In genomic region chr18:79476918-79477685, GRCh38 we compare ENCODE assay signal across 15 cellular contexts.
A peak's percentile ranks its signal among the peaks of the same experiment; 100 is the strongest.
DNase-seq lines count a peak whose midpoint lies in the region; ATAC-seq and TF ChIP-seq lines count a peak whose summit lies in the region.
"Had no signal": no experiment of that assay in that cellular context is flagged by ENCODE, and none has a peak within 500 bp of the region (broad histone marks: within the 10 kb centered on the region; RNA-seq: fewer than 3 reads in every experiment).

No MANE protein-coding gene starts in this region.

- BruUV-seq in OCI-LY7 (replicated peaks; lab: Mats Ljungman, UMichigan), result no TSS peak

- POLR2A ChIA-PET in OCI-LY7 (lab: Charles Lee), result no interaction called here

- intact Hi-C loops in OCI-LY7 (cut with micrococcal nuclease; ENCODE audit: unreplicated experiment) (no loop called here), sigmoid colon (cut with DNase I) (no loop called here)

- no peak for TF ChIP-seq POLR2A in sigmoid colon (IDR thresholded peaks at IDR 0.05)

- H3K36me3 ChIP-seq in OCI-LY7 (ENCODE audit: insufficient read depth, low read length) (no peaks in the 10 kb centered on the region; the same call in 1 of the 2 replicates), sigmoid colon (peaks cover 0 to 20% (median 4%) of the 10 kb centered on the region in 4 donors)

- H3K4me1 ChIP-seq in OCI-LY7 (ENCODE audit: insufficient read depth, low read length, poor library complexity, severe bottlenecking) (peaks cover 15% of the 10 kb centered on the region), sigmoid colon (no peaks in the 10 kb centered on the region)
- H3K4me1 ChIP-seq: A549, testis had no signal

- ATAC-seq in GM18517 (IDR thresholded peaks at IDR 0.05; ENCODE audit: unreplicated experiment), result no peak
- ATAC-seq: A549, HCT116 had no signal

- peak overlapping the region; percentile 54 for H3K4me2 ChIP-seq in OCI-LY7 (ENCODE audit: low read length)
- H3K4me2 ChIP-seq: A549 had no signal

- DNase-seq in activated T-cell treated with anti-CD3 and anti-CD28 coated beads, Interleukin-2, amount 50 U/mL, for 24 hours, result no peak
- DNase-seq in activated T-cell treated with anti-CD3 and anti-CD28 coated beads for 4 hours (no peak), OCI-LY7 (ENCODE audit: low spot score) (peak; percentile 55), globus pallidus (ENCODE audit: low spot score) (peak; percentile 79), sigmoid colon (peak; percentile 39), NCI-H82 treated with DMSO at 0.1 percent for 48 hours (lab: John Stamatoyannopoulos, UW; ENCODE audit: unreplicated experiment) (no peak), GOT3 (lab: John Stamatoyannopoulos, UW) (no peak)
- DNase-seq: NCI-H2081; NK-92 treated with Interleukin-12 subunit alpha and Interleukin-12 subunit beta, amount 100 ng/mL, for 24 hours; testis had no signal

- no peaks in the 10 kb centered on the region for H4K20me1 ChIP-seq in OCI-LY7 (ENCODE audit: insufficient read depth, low read length)

- H3K27me3 Mint-ChIP-seq in activated T-cell treated with anti-CD3 and anti-CD28 coated beads, Interleukin-2, amount 50 U/mL, for 24 hours, result no peaks in the 10 kb centered on the region

- H3K36me3 Mint-ChIP-seq in activated T-cell treated with anti-CD3 and anti-CD28 coated beads, Interleukin-2, amount 50 U/mL, for 24 hours (ENCODE audit: low read depth), result peaks cover 47% of the 10 kb centered on the region

- H3K27ac ChIP-seq in OCI-LY7 (ENCODE audit: low read depth, low read length, poor library complexity, severe bottlenecking) (peak overlapping the region; percentile 39), sigmoid colon (no peak overlapping the region)
- H3K27ac ChIP-seq: A549, HL-60, testis had no signal

- H2AFZ ChIP-seq in OCI-LY7 (ENCODE audit: low read length), result no peak overlapping the region

- no peak for TF ChIP-seq EP300 in sigmoid colon (IDR thresholded peaks at IDR 0.05)

- no peak overlapping the region for H3K4me3 Mint-ChIP-seq in activated T-cell treated with anti-CD3 and anti-CD28 coated beads, Interleukin-2, amount 50 U/mL, for 24 hours

- H3K27me3 ChIP-seq in sigmoid colon, result no peaks in the 10 kb centered on the region
- H3K27me3 ChIP-seq: testis had no signal

- no peaks in the 10 kb centered on the region for H3K79me2 ChIP-seq in OCI-LY7 (ENCODE audit: insufficient read depth, low read depth, low read length)

- CTCF ChIA-PET in OCI-LY7 (lab: Charles Lee; ENCODE audit: unreplicated experiment), result no interaction called here

- TF ChIP-seq CTCF in OCI-LY7 (conservative IDR thresholded peaks at IDR 0.05; ENCODE audit: low read length), result no peak
- TF ChIP-seq CTCF in sigmoid colon (IDR thresholded peaks at IDR 0.05), result no peak

- no peaks in the 10 kb centered on the region for H3K9me3 ChIP-seq in OCI-LY7 (ENCODE audit: low read length)
- no peaks in the 10 kb centered on the region for H3K9me3 ChIP-seq in sigmoid colon
- H3K9me3 ChIP-seq: A549, testis had no signal

- 84 to 92% methylated on average over 18 of the region's 18 CpGs for WGBS in sigmoid colon, 2 donors

- H3K4me3 ChIP-seq in OCI-LY7 (ENCODE audit: low read depth, low read length, poor library complexity, severe bottlenecking) (no peak overlapping the region), sigmoid colon (no peak overlapping the region)
- H3K4me3 ChIP-seq: A549, skin epidermis, testis had no signal

- peaks cover 17% of the 10 kb centered on the region for H3K4me1 Mint-ChIP-seq in activated T-cell treated with anti-CD3 and anti-CD28 coated beads, Interleukin-2, amount 50 U/mL, for 24 hours (ENCODE audit: low read depth)

- H3K9me3 Mint-ChIP-seq in activated T-cell treated with anti-CD3 and anti-CD28 coated beads, Interleukin-2, amount 50 U/mL, for 24 hours, result no peaks in the 10 kb centered on the region

- H3K27ac Mint-ChIP-seq in activated T-cell treated with anti-CD3 and anti-CD28 coated beads, Interleukin-2, amount 50 U/mL, for 24 hours, result peak overlapping the region; percentile 62

- H3K9me2 ChIP-seq in OCI-LY7 (ENCODE audit: insufficient read depth, low read length), result no peaks in the 10 kb centered on the region

Comparison
In these comparisons a context has a peak if more than half of its experiments do, and no peak if none do; other contexts are left out.
1. DNase-seq: peak in OCI-LY7 (single experiment), globus pallidus (single experiment) and sigmoid colon (single experiment); none in activated T-cell treated with anti-CD3 and anti-CD28 coated beads, Interleukin-2, amount 50 U/mL, for 24 hours (single experiment), activated T-cell treated with anti-CD3 and anti-CD28 coated beads for 4 hours (single experiment), NCI-H82 treated with DMSO at 0.1 percent for 48 hours (single experiment) and GOT3 (single experiment).